ENCODE assay signal across 1 cellular context in the genomic region with DNA sequence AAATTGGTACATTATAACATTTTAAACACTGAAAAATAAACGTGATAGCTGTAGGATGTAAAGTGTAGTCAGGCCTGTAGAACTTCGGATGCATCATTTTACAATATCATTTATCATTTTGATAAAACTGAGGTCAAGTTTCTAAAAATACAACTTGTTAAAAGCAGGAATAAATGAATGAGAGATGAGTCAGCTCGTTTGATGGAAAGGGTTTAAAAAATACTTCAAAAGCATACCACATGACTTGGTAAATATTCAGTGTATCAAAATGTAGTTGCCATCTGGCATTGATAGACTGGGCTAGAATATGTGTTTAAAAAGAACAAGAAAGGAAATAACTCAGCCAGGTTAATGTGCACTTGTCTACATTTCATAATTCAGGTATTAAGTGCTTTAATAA.
TF ChIP-seq lines count a peak whose summit lies in the region.

No MANE protein-coding gene starts in this region.

TF ChIP-seq in GM23338, 12 proteins besides CTCF, POLR2A, EP300 and RAD21 (continued from another document):
- TF ChIP-seq, protein P1, sequence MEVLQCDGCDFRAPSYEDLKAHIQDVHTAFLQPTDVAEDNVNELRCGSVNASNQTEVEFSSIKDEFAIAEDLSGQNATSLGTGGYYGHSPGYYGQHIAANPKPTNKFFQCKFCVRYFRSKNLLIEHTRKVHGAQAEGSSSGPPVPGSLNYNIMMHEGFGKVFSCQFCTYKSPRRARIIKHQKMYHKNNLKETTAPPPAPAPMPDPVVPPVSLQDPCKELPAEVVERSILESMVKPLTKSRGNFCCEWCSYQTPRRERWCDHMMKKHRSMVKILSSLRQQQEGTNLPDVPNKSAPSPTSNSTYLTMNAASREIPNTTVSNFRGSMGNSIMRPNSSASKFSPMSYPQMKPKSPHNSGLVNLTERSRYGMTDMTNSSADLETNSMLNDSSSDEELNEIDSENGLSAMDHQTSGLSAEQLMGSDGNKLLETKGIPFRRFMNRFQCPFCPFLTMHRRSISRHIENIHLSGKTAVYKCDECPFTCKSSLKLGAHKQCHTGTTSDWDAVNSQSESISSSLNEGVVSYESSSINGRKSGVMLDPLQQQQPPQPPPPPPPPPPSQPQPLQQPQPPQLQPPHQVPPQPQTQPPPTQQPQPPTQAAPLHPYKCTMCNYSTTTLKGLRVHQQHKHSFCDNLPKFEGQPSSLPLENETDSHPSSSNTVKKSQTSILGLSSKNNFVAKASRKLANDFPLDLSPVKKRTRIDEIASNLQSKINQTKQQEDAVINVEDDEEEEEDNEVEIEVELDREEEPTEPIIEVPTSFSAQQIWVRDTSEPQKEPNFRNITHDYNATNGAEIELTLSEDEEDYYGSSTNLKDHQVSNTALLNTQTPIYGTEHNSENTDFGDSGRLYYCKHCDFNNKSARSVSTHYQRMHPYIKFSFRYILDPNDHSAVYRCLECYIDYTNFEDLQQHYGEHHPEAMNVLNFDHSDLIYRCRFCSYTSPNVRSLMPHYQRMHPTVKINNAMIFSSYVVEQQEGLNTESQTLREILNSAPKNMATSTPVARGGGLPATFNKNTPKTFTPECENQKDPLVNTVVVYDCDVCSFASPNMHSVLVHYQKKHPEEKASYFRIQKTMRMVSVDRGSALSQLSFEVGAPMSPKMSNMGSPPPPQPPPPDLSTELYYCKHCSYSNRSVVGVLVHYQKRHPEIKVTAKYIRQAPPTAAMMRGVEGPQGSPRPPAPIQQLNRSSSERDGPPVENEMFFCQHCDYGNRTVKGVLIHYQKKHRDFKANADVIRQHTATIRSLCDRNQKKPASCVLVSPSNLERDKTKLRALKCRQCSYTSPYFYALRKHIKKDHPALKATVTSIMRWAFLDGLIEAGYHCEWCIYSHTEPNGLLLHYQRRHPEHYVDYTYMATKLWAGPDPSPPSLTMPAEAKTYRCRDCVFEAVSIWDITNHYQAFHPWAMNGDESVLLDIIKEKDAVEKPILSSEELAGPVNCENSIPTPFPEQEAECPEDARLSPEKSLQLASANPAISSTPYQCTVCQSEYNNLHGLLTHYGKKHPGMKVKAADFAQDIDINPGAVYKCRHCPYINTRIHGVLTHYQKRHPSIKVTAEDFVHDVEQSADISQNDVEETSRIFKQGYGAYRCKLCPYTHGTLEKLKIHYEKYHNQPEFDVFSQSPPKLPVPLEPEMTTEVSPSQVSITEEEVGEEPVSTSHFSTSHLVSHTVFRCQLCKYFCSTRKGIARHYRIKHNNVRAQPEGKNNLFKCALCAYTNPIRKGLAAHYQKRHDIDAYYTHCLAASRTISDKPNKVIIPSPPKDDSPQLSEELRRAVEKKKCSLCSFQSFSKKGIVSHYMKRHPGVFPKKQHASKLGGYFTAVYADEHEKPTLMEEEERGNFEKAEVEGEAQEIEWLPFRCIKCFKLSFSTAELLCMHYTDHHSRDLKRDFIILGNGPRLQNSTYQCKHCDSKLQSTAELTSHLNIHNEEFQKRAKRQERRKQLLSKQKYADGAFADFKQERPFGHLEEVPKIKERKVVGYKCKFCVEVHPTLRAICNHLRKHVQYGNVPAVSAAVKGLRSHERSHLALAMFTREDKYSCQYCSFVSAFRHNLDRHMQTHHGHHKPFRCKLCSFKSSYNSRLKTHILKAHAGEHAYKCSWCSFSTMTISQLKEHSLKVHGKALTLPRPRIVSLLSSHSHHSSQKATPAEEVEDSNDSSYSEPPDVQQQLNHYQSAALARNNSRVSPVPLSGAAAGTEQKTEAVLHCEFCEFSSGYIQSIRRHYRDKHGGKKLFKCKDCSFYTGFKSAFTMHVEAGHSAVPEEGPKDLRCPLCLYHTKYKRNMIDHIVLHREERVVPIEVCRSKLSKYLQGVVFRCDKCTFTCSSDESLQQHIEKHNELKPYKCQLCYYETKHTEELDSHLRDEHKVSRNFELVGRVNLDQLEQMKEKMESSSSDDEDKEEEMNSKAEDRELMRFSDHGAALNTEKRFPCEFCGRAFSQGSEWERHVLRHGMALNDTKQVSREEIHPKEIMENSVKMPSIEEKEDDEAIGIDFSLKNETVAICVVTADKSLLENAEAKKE (CRISPR knock-in tag; IDR thresholded peaks at IDR 0.05) = no peak
- TF ChIP-seq CREB1 (CRISPR knock-in tag; IDR thresholded peaks at IDR 0.05; ENCODE audit: low read depth) = no peak
- TF ChIP-seq, protein P2, sequence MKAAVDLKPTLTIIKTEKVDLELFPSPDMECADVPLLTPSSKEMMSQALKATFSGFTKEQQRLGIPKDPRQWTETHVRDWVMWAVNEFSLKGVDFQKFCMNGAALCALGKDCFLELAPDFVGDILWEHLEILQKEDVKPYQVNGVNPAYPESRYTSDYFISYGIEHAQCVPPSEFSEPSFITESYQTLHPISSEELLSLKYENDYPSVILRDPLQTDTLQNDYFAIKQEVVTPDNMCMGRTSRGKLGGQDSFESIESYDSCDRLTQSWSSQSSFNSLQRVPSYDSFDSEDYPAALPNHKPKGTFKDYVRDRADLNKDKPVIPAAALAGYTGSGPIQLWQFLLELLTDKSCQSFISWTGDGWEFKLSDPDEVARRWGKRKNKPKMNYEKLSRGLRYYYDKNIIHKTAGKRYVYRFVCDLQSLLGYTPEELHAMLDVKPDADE (IDR thresholded peaks at IDR 0.05) = no peak
- TF ChIP-seq EZH2 (IDR thresholded peaks at IDR 0.05; ENCODE audit: low read depth, unreplicated experiment) = no peak
- TF ChIP-seq ZNF331 (CRISPR knock-in tag; IDR thresholded peaks at IDR 0.05; ENCODE audit: low read depth) = no peak
